20 cellular contexts compared by ENCODE assay signal in the genomic region with DNA sequence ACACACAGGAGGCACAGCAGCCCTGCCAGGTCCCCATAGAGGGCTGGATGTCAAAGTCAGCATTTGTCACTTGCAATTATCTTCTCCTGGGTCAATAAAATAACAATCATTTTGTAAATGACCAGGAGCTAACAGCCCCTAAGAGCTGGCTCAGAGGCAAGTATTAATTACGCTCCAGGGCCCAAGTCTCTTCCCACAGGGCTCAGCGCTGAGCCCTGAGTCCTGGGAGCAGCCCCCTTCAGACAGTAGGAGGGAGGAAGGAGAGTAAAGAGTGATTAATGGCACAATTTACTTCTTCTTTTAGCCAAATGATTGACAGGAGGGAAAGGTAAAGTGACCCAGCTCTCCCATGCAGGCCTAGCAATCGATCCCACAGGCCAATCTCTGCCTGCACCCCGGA.
DNase-seq lines count a peak whose midpoint lies in the region; ATAC-seq and TF ChIP-seq lines count a peak whose summit lies in the region.
"Had no signal": no experiment of that assay in that cellular context is flagged by ENCODE, and none has a peak within 500 bp of the region (broad histone marks: within the 10 kb centered on the region; RNA-seq: fewer than 3 reads in every experiment).

No MANE protein-coding gene starts in this region.

- no peak for TF ChIP-seq CTCF in activated CD8-positive, alpha-beta T cell treated with anti-CD3 and anti-CD28 coated beads for 36 hours (IDR thresholded peaks at IDR 0.05)

- DNase-seq in activated CD8-positive, alpha-beta memory T cell treated with anti-CD3 and anti-CD28 coated beads, Interleukin-2, amount 10 ng/mL, durations not matched to agents 7 days and 5 days = peak; percentile 19
- no peak for DNase-seq in activated CD8-positive, alpha-beta memory T cell treated with anti-CD3 and anti-CD28 coated beads, Interleukin-2, amount 50 U/mL, for 48 hours
- DNase-seq in NCI-H2227 (lab: John Stamatoyannopoulos, UW; ENCODE audit: unreplicated experiment) = peak; percentile 81
- DNase-seq in SJCRH30 = no peak
- peak; percentile 66 for DNase-seq in retina
- no peak for DNase-seq in NCI-H2081 treated with DMSO at 0.1 percent for 48 hours (lab: John Stamatoyannopoulos, UW)
- DNase-seq in activated CD8-positive, alpha-beta T cell treated with anti-CD3 and anti-CD28 coated beads for 36 hours = no peak
- DNase-seq: CD4-positive, CD25-positive, alpha-beta regulatory T cell; COR-L47; HCEC 1CT; NCI-H1048; NCI-H1930; NCI-H2171 treated with DMSO at 0.1 percent for 48 hours; SIG-M5; T-helper 1 cell; T-helper 9 cell had no signal

- CTCF ChIA-PET in activated CD8-positive, alpha-beta memory T cell treated with anti-CD3 and anti-CD28 coated beads, Interleukin-2, amount 10 ng/mL, durations not matched to agents 7 days and 5 days (lab: Charles Lee) = interaction anchor here (1.4 kb wide), 1 partner anchor 156 kb away, joined by 5 read pairs; no protein-coding TSS in a partner anchor
- CTCF ChIA-PET in activated CD8-positive, alpha-beta T cell treated with anti-CD3 and anti-CD28 coated beads for 36 hours (lab: Charles Lee) = no interaction called here

- intact Hi-C loops in activated CD8-positive, alpha-beta T cell treated with anti-CD3 and anti-CD28 coated beads for 36 hours (cut with micrococcal nuclease) = no loop called here

- POLR2A ChIA-PET in activated CD8-positive, alpha-beta T cell treated with anti-CD3 and anti-CD28 coated beads for 36 hours (lab: Charles Lee) = no interaction called here

- ATAC-seq in activated CD8-positive, alpha-beta memory T cell treated with anti-CD3 and anti-CD28 coated beads, Interleukin-2, amount 10 ng/mL, durations not matched to agents 7 days and 5 days = no peak
- no peak for ATAC-seq in HG03025 (IDR thresholded peaks at IDR 0.05; ENCODE audit: low FRiP score, unreplicated experiment)
- ATAC-seq in activated CD8-positive, alpha-beta T cell treated with anti-CD3 and anti-CD28 coated beads for 36 hours = no peak
- ATAC-seq: GM12878 had no signal

- H3K4me3 Mint-ChIP-seq in activated CD8-positive, alpha-beta memory T cell treated with anti-CD3 and anti-CD28 coated beads, Interleukin-2, amount 10 ng/mL, durations not matched to agents 7 days and 5 days = no peak overlapping the region
- H3K4me3 Mint-ChIP-seq in activated CD8-positive, alpha-beta T cell treated with anti-CD3 and anti-CD28 coated beads for 36 hours = no peak overlapping the region
- H3K4me3 Mint-ChIP-seq: B cell; CD4-positive, CD25-positive, alpha-beta regulatory T cell had no signal

- peaks cover 41% of the 10 kb centered on the region for H3K4me1 Mint-ChIP-seq in activated CD8-positive, alpha-beta memory T cell treated with anti-CD3 and anti-CD28 coated beads, Interleukin-2, amount 10 ng/mL, durations not matched to agents 7 days and 5 days
- no peaks in the 10 kb centered on the region for H3K4me1 Mint-ChIP-seq in activated CD8-positive, alpha-beta T cell treated with anti-CD3 and anti-CD28 coated beads for 36 hours (ENCODE audit: low read depth)
- H3K4me1 Mint-ChIP-seq: B cell had no signal

- peaks cover 3% of the 10 kb centered on the region for H3K36me3 Mint-ChIP-seq in activated CD8-positive, alpha-beta memory T cell treated with anti-CD3 and anti-CD28 coated beads, Interleukin-2, amount 10 ng/mL, durations not matched to agents 7 days and 5 days
- H3K36me3 Mint-ChIP-seq in activated CD8-positive, alpha-beta T cell treated with anti-CD3 and anti-CD28 coated beads for 36 hours (ENCODE audit: low read depth) = no peaks in the 10 kb centered on the region
- H3K36me3 Mint-ChIP-seq: CD4-positive, CD25-positive, alpha-beta regulatory T cell had no signal

- H3K27ac ChIP-seq in SJCRH30 = peak overlapping the region; percentile 15; the same call in 1 of the 2 replicates
- H3K27ac ChIP-seq: GM23248 had no signal

- peaks cover 4% of the 10 kb centered on the region for H3K27me3 Mint-ChIP-seq in activated CD8-positive, alpha-beta memory T cell treated with anti-CD3 and anti-CD28 coated beads, Interleukin-2, amount 10 ng/mL, durations not matched to agents 7 days and 5 days
- H3K27me3 Mint-ChIP-seq in activated CD8-positive, alpha-beta T cell treated with anti-CD3 and anti-CD28 coated beads for 36 hours = peaks cover 13% of the 10 kb centered on the region
- H3K27me3 Mint-ChIP-seq: CD4-positive, CD25-positive, alpha-beta regulatory T cell had no signal

- H3K9me3 Mint-ChIP-seq in activated CD8-positive, alpha-beta memory T cell treated with anti-CD3 and anti-CD28 coated beads, Interleukin-2, amount 10 ng/mL, durations not matched to agents 7 days and 5 days (ENCODE audit: low read depth) = peaks cover 2% of the 10 kb centered on the region
- no peaks in the 10 kb centered on the region for H3K9me3 Mint-ChIP-seq in activated CD8-positive, alpha-beta T cell treated with anti-CD3 and anti-CD28 coated beads for 36 hours

- no peak overlapping the region for H3K4me3 ChIP-seq in SJCRH30
- H3K4me3 ChIP-seq: GM12878, GM23248 had no signal

- no peaks in the 10 kb centered on the region for H3K36me3 ChIP-seq in SJCRH30

- H3K4me1 ChIP-seq in SJCRH30 = peaks cover 7% of the 10 kb centered on the region

- H3K27ac Mint-ChIP-seq in activated CD8-positive, alpha-beta memory T cell treated with anti-CD3 and anti-CD28 coated beads, Interleukin-2, amount 10 ng/mL, durations not matched to agents 7 days and 5 days = no peak overlapping the region
- H3K27ac Mint-ChIP-seq in activated CD8-positive, alpha-beta T cell treated with anti-CD3 and anti-CD28 coated beads for 36 hours = no peak overlapping the region
- H3K27ac Mint-ChIP-seq: B cell had no signal

- no peaks in the 10 kb centered on the region for H3K9me3 ChIP-seq in SJCRH30 (replicated peaks)

- no peaks in the 10 kb centered on the region for H3K27me3 ChIP-seq in SJCRH30

Comparison
In these comparisons a context has a peak if more than half of its experiments do, and no peak if none do; other contexts are left out.
1. DNase-seq: peak in activated CD8-positive, alpha-beta memory T cell treated with anti-CD3 and anti-CD28 coated beads, Interleukin-2, amount 10 ng/mL, durations not matched to agents 7 days and 5 days (single experiment), NCI-H2227 (single experiment) and retina (single experiment); none in activated CD8-positive, alpha-beta memory T cell treated with anti-CD3 and anti-CD28 coated beads, Interleukin-2, amount 50 U/mL, for 48 hours (single experiment), SJCRH30 (0 of 2), NCI-H2081 treated with DMSO at 0.1 percent for 48 hours (single experiment) and activated CD8-positive, alpha-beta T cell treated with anti-CD3 and anti-CD28 coated beads for 36 hours (single experiment).